ENCODE assay signal across 12 cellular contexts in genomic region chr2:219688560-219689445, GRCh38.
A peak's percentile ranks its signal among the peaks of the same experiment; 100 is the strongest.
DNase-seq lines count a peak whose midpoint lies in the region; ATAC-seq and TF ChIP-seq lines count a peak whose summit lies in the region.
"Had no signal": no experiment of that assay in that cellular context is flagged by ENCODE, and none has a peak within 500 bp of the region (broad histone marks: within the 10 kb centered on the region; RNA-seq: fewer than 3 reads in every experiment).

No MANE protein-coding gene starts in this region.

- H3K36me3 ChIP-seq in GM06990 (ENCODE audit: control insufficient read depth, insufficient read depth, low read length) (no peaks in the 10 kb centered on the region), SK-N-SH (replicated peaks in 1 of 2; ENCODE audit: control insufficient read depth in 1 of 2, insufficient read depth in 2 of 2, low read length in 1 of 2) (no peaks in the 10 kb centered on the region), sigmoid colon (no peaks in the 10 kb centered on the region)
- H3K36me3 ChIP-seq: cardiac muscle cell had no signal

- no peaks in the 10 kb centered on the region for H3K27me3 ChIP-seq in GM06990 (replicated peaks; ENCODE audit: control insufficient read depth, insufficient read depth, low read length)
- H3K27me3 ChIP-seq in SK-N-SH (ENCODE audit: insufficient read depth) = peaks cover 14% of the 10 kb centered on the region; the same call in 1 of the 2 replicates
- H3K27me3 ChIP-seq in sigmoid colon = no peaks in the 10 kb centered on the region
- H3K27me3 ChIP-seq: cardiac muscle cell had no signal

- DNase-seq in GM06990 (ENCODE audit: extremely low read depth, insufficient read length) = no peak
- DNase-seq in SK-N-SH = no peak
- peak; percentile 78 for DNase-seq in fibroblast of pulmonary artery (ENCODE audit: low read depth)
- peak; percentile 75 for DNase-seq in renal cortical epithelial cell (ENCODE audit: low read depth)
- no peak for DNase-seq in sigmoid colon
- DNase-seq in NOMO-1 (lab: John Stamatoyannopoulos, UW; ENCODE audit: unreplicated experiment in 2 of 2) = no peak
- DNase-seq: GF-D8; stimulated activated CD4-positive, alpha-beta T cell treated with anti-CD3 and anti-CD28 coated beads, Interleukin-4, amount 100 ng/mL, for 1 hour had no signal

- H4K20me1 ChIP-seq in SK-N-SH (ENCODE audit: insufficient read depth) = no peaks in the 10 kb centered on the region

- peaks cover 4% of the 10 kb centered on the region for H3F3A ChIP-seq in SK-N-SH (replicated peaks; ENCODE audit: insufficient read depth)

- TF ChIP-seq CTCF in GM06990 (IDR thresholded peaks at IDR 0.05; ENCODE audit: insufficient read depth, low read length, poor library complexity, severe bottlenecking) = no peak
- TF ChIP-seq CTCF in SK-N-SH (IDR thresholded peaks at IDR 0.05) = no peak
- no peak for TF ChIP-seq CTCF in fibroblast of pulmonary artery (IDR thresholded peaks at IDR 0.05; ENCODE audit: low read length, missing control alignments)
- TF ChIP-seq CTCF in sigmoid colon (IDR thresholded peaks at IDR 0.05) = no peak

- intact Hi-C loops in sigmoid colon (cut with DNase I) = loop anchor here (2.0 to 5.0 kb wide), 2 partner anchors 42 to 146 kb away; partner anchors contain the start of gene CHPF

- 62% methylated on average over 23 of the region's 23 CpGs for WGBS in SK-N-SH (ENCODE audit: low lambda C conversion rate)
- 72 to 75% methylated on average over 23 of the region's 23 CpGs for whole genome bisulfite sequencing in sigmoid colon, 2 donors

- TF ChIP-seq RAD21 in SK-N-SH (IDR thresholded peaks at IDR 0.05; ENCODE audit: low read length) = no peak

- CTCF ChIA-PET in SK-N-SH (lab: Yijun Ruan, JAX) = interaction anchor here (0.5 to 4.8 kb wide), 32 partner anchors 8 to 286 kb away, joined by 3 to 50 read pairs (median 7); partner anchors contain the start of genes CHPF, OBSL1 and TMEM198

- POLR2A ChIA-PET in SK-N-SH (lab: Yijun Ruan, JAX) = no interaction called here

- H3K9me2 ChIP-seq in SK-N-SH = no peaks in the 10 kb centered on the region

- H2AFZ ChIP-seq in SK-N-SH (ENCODE audit: low read depth) = peak overlapping the region; percentile 36; the same call in 1 of the 2 replicates

- H3K27ac ChIP-seq in SK-N-SH (ENCODE audit: low read depth in 2 of 2, low read length in 1 of 2) = 0 out of 4 replicates have a peak overlapping the region, but pooled peaks of 1 of the 2 experiments have one; percentile 2
- H3K27ac ChIP-seq in sigmoid colon = peak overlapping the region in 2 of 4 donors; percentile 51 to 66
- H3K27ac ChIP-seq: cardiac muscle cell, HL-60 had no signal

- H3K4me2 ChIP-seq in SK-N-SH = peak overlapping the region; percentile 37

- H3K9ac ChIP-seq in SK-N-SH = no peak overlapping the region

- peaks cover 7 to 12% of the 10 kb centered on the region in 2 experiments; a peak in 2 of 4 replicates for H3K4me1 ChIP-seq in SK-N-SH (ENCODE audit: control insufficient read depth in 1 of 2, insufficient read depth in 2 of 2, low read depth in 1 of 2, low read length in 1 of 2)
- H3K4me1 ChIP-seq in sigmoid colon = peaks cover 0 to 19% (median 3%) of the 10 kb centered on the region in 4 donors

- no peaks in the 10 kb centered on the region for H3K9me3 ChIP-seq in SK-N-SH
- no peaks in the 10 kb centered on the region for H3K9me3 ChIP-seq in sigmoid colon

- no peak for TF ChIP-seq POLR2A in sigmoid colon (IDR thresholded peaks at IDR 0.05)

- TF ChIP-seq EP300 in SK-N-SH (IDR thresholded peaks at IDR 0.05; ENCODE audit: borderline replicate concordance in 1 of 2, low read depth in 1 of 2, low read length in 1 of 2) = no peak
- TF ChIP-seq EP300 in sigmoid colon (IDR thresholded peaks at IDR 0.05) = no peak

- H3K4me3 ChIP-seq in GM06990 (replicated peaks; ENCODE audit: low read depth, low read length) (peak overlapping the region; percentile 50), SK-N-SH (ENCODE audit: low read depth in 2 of 2, low read length in 1 of 2) (no peak overlapping the region), fibroblast of pulmonary artery (replicated peaks; ENCODE audit: low read depth, low read length) (no peak overlapping the region), sigmoid colon (no peak overlapping the region)
- H3K4me3 ChIP-seq: cardiac muscle cell had no signal

- ATAC-seq in HG03159 (IDR thresholded peaks at IDR 0.05; ENCODE audit: unreplicated experiment) = no peak
- no peak for ATAC-seq in HG03108 (IDR thresholded peaks at IDR 0.05; ENCODE audit: unreplicated experiment)

- H3K79me2 ChIP-seq in SK-N-SH (ENCODE audit: insufficient read depth) = no peaks in the 10 kb centered on the region

TF ChIP-seq in SK-N-SH, 30 proteins besides CTCF, POLR2A, EP300 and RAD21:
- TF ChIP-seq TCF12 (IDR thresholded peaks at IDR 0.05) (0 out of 2 replicates have a peak, but pooled peaks have one; percentile 10), REST (IDR thresholded peaks at IDR 0.05; ENCODE audit: low read depth, low read length) (no peak), USF1 (IDR thresholded peaks at IDR 0.05; ENCODE audit: borderline replicate concordance, low read depth) (no peak), MEF2A (IDR thresholded peaks at IDR 0.05; ENCODE audit: borderline replicate concordance, low read depth) (peak; percentile 55; the same call in 1 of the 2 replicates), SIN3A (IDR thresholded peaks at IDR 0.05; ENCODE audit: borderline replicate concordance, low read depth, low read length) (no peak), GABPA (IDR thresholded peaks at IDR 0.05; ENCODE audit: low read depth) (no peak), GATA2 (CRISPR knock-in tag; IDR thresholded peaks at IDR 0.05) (no peak)
TF ChIP-seq in SK-N-SH: peak in this region for 2.

Comparison
In these comparisons a context has a peak if more than half of its experiments do, and no peak if none do; other contexts are left out.
1. DNase-seq: peak in fibroblast of pulmonary artery (single experiment) and renal cortical epithelial cell (single experiment); none in GM06990 (single experiment), SK-N-SH (single experiment), sigmoid colon (single experiment) and NOMO-1 (0 of 2).